In genomic region chr20:5827861-5828260, GRCh38 we compare ENCODE assay signal across 1 cellular context.
TF ChIP-seq lines count a peak whose summit lies in the region.

No MANE protein-coding gene starts in this region.

TF ChIP-seq in WTC11, 78 proteins besides CTCF, POLR2A, EP300 and RAD21 (continued from another document):
- TF ChIP-seq E2F4 (CRISPR knock-in tag; IDR thresholded peaks at IDR 0.05; ENCODE audit: borderline replicate concordance, low read depth) = no peak
- TF ChIP-seq CREB1 (CRISPR knock-in tag; IDR thresholded peaks at IDR 0.05) = no peak
- no peak for TF ChIP-seq SP1 (CRISPR knock-in tag; conservative IDR thresholded peaks at IDR 0.05)
- TF ChIP-seq, protein P1, sequence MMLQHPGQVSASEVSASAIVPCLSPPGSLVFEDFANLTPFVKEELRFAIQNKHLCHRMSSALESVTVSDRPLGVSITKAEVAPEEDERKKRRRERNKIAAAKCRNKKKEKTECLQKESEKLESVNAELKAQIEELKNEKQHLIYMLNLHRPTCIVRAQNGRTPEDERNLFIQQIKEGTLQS (CRISPR knock-in tag; conservative IDR thresholded peaks at IDR 0.05) = no peak
- no peak for TF ChIP-seq NR3C1 (CRISPR knock-in tag; conservative IDR thresholded peaks at IDR 0.05; ENCODE audit: low read depth)
- TF ChIP-seq PRRX2 (CRISPR knock-in tag; IDR thresholded peaks at IDR 0.05) = no peak
- no peak for TF ChIP-seq ZNF671 (CRISPR knock-in tag; IDR thresholded peaks at IDR 0.05)
- TF ChIP-seq ATF2 (CRISPR knock-in tag; IDR thresholded peaks at IDR 0.05; ENCODE audit: borderline replicate concordance, low read depth) = no peak
